8 cellular contexts compared by ENCODE assay signal in genomic region chr6:97626586-97627441, GRCh38.
DNase-seq lines count a peak whose midpoint lies in the region; ATAC-seq and TF ChIP-seq lines count a peak whose summit lies in the region.
"Had no signal": no experiment of that assay in that cellular context is flagged by ENCODE, and none has a peak within 500 bp of the region (broad histone marks: within the 10 kb centered on the region; RNA-seq: fewer than 3 reads in every experiment).

No MANE protein-coding gene starts in this region.

- CTCF ChIA-PET in HEK293T (lab: Yijun Ruan, JAX), result no interaction called here

- intact Hi-C loops in mucosa of descending colon (cut with DNase I, micrococcal nuclease), result no loop called here

- no peaks in the 10 kb centered on the region for H3K9me3 ChIP-seq in mucosa of descending colon

- no peak for TF ChIP-seq CTCF in mucosa of descending colon (IDR thresholded peaks at IDR 0.05)

- H3K36me3 ChIP-seq in mucosa of descending colon (ENCODE audit: low read depth), result no peaks in the 10 kb centered on the region

- POLR2A ChIA-PET in HEK293T (lab: Yijun Ruan, JAX), result no interaction called here

- H3K4me1 ChIP-seq in mucosa of descending colon (ENCODE audit: low read depth), result no peaks in the 10 kb centered on the region

- ATAC-seq in mucosa of descending colon, result no peak
- no peak for ATAC-seq in GM19328 (IDR thresholded peaks at IDR 0.05; ENCODE audit: unreplicated experiment)

- H3K4me3 ChIP-seq in mucosa of descending colon, result no peak overlapping the region
- H3K4me3 ChIP-seq: lung had no signal

- DNase-seq in HEK293T (ENCODE audit: extremely low spot score) (peak; percentile 13), NCI-H526 treated with DMSO at 0.1 percent for 48 hours (lab: John Stamatoyannopoulos, UW) (peak; percentile 16), fibroblast of gingiva (ENCODE audit: low read depth) (peak; percentile 2), stromal cell of bone marrow (ENCODE audit: low read depth) (peak; percentile 15), mucosa of descending colon (no peak)
- no peak for DNase-seq in effector CD8-positive, alpha-beta T cell (lab: John Stamatoyannopoulos, UW)

TF ChIP-seq in HEK293T, 16 proteins besides CTCF, POLR2A, EP300 and RAD21:
- TF ChIP-seq ELF4 (IDR thresholded peaks at IDR 0.05) (no peak), FOXK2 (IDR thresholded peaks at IDR 0.05) (no peak), TARDBP (IDR thresholded peaks at IDR 0.05) (no peak), HDGF (IDR thresholded peaks at IDR 0.05; ENCODE audit: borderline replicate concordance) (no peak), FOXA1 (IDR thresholded peaks at IDR 0.05) (no peak), SP1 (IDR thresholded peaks at IDR 0.05) (no peak), BHLHE40 (IDR thresholded peaks at IDR 0.05; ENCODE audit: borderline replicate concordance) (no peak), FOXM1 (IDR thresholded peaks at IDR 0.05; ENCODE audit: borderline replicate concordance) (no peak), ARNT (IDR thresholded peaks at IDR 0.05) (no peak), CTBP1 (IDR thresholded peaks at IDR 0.05; ENCODE audit: borderline replicate concordance) (no peak), LEF1 (IDR thresholded peaks at IDR 0.05; ENCODE audit: borderline replicate concordance) (no peak), L3MBTL2 (conservative IDR thresholded peaks at IDR 0.05) (no peak), NFRKB (IDR thresholded peaks at IDR 0.05) (no peak)
- TF ChIP-seq, protein P1, sequence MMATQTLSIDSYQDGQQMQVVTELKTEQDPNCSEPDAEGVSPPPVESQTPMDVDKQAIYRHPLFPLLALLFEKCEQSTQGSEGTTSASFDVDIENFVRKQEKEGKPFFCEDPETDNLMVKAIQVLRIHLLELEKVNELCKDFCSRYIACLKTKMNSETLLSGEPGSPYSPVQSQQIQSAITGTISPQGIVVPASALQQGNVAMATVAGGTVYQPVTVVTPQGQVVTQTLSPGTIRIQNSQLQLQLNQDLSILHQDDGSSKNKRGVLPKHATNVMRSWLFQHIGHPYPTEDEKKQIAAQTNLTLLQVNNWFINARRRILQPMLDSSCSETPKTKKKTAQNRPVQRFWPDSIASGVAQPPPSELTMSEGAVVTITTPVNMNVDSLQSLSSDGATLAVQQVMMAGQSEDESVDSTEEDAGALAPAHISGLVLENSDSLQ (IDR thresholded peaks at IDR 0.05), result no peak

Comparison
In these comparisons a context has a peak if more than half of its experiments do, and no peak if none do; other contexts are left out.
1. DNase-seq: peak in HEK293T (single experiment), NCI-H526 treated with DMSO at 0.1 percent for 48 hours (single experiment), fibroblast of gingiva (single experiment) and stromal cell of bone marrow (single experiment); none in mucosa of descending colon (0 of 3) and effector CD8-positive, alpha-beta T cell (single experiment).